Comparison of ENCODE assay signal across 30 cellular contexts in genomic region chr15:85886345-85886935, GRCh38.
DNase-seq lines count a peak whose midpoint lies in the region; ATAC-seq and TF ChIP-seq lines count a peak whose summit lies in the region.
"Had no signal": no experiment of that assay in that cellular context is flagged by ENCODE, and none has a peak within 500 bp of the region (broad histone marks: within the 10 kb centered on the region; RNA-seq: fewer than 3 reads in every experiment).

No MANE protein-coding gene starts in this region.

- no peaks in the 10 kb centered on the region for H4K20me1 ChIP-seq in OCI-LY7 (ENCODE audit: insufficient read depth, low read length)
- no peaks in the 10 kb centered on the region for H4K20me1 ChIP-seq in GM23338 (replicated peaks; ENCODE audit: insufficient read depth)

- intact Hi-C loops in gastrocnemius medialis (cut with DNase I; ENCODE audit: low total_unique reads) = no loop called here
- intact Hi-C loops in OCI-LY7 (cut with micrococcal nuclease; ENCODE audit: unreplicated experiment) = no loop called here

- H3K27ac ChIP-seq in gastrocnemius medialis = peak overlapping the region; percentile 57 to 80 (median 70)
- no peak overlapping the region for H3K27ac ChIP-seq in OCI-LY7 (ENCODE audit: low read depth, low read length, poor library complexity, severe bottlenecking)
- H3K27ac ChIP-seq in GM23338 (ENCODE audit: low read depth) = no peak overlapping the region
- H3K27ac ChIP-seq: A549, esophagus squamous epithelium had no signal

- peaks cover 4% of the 10 kb centered on the region; the same call in 1 of the 3 replicates for H3K36me3 Mint-ChIP-seq in GM23338 (ENCODE audit: low read depth)
- H3K36me3 Mint-ChIP-seq: CD4-positive, CD25-positive, alpha-beta regulatory T cell; mesothelial cell of epicardium; naive thymus-derived CD4-positive, alpha-beta T cell had no signal

- H3K4me2 ChIP-seq in OCI-LY7 (ENCODE audit: low read length) = no peak overlapping the region
- no peak overlapping the region for H3K4me2 ChIP-seq in GM23338
- H3K4me2 ChIP-seq: A549, smooth muscle cell had no signal

- CTCF ChIA-PET in OCI-LY7 (lab: Charles Lee; ENCODE audit: unreplicated experiment) = no interaction called here

- no peaks in the 10 kb centered on the region for H3K9me3 ChIP-seq in gastrocnemius medialis
- no peaks in the 10 kb centered on the region for H3K9me3 ChIP-seq in OCI-LY7 (ENCODE audit: low read length)
- H3K9me3 ChIP-seq: A549, esophagus squamous epithelium had no signal

- POLR2A ChIA-PET in OCI-LY7 (lab: Charles Lee) = interaction anchor here (0.6 kb wide), 1 partner anchor 761 kb away, joined by 3 read pairs; no protein-coding TSS in a partner anchor

- BruUV-seq in OCI-LY7 (replicated peaks; lab: Mats Ljungman, UMichigan) = no TSS peak

- H3K79me2 ChIP-seq in OCI-LY7 (ENCODE audit: insufficient read depth, low read depth, low read length) = no peaks in the 10 kb centered on the region
- no peaks in the 10 kb centered on the region for H3K79me2 ChIP-seq in GM23338 (replicated peaks; ENCODE audit: insufficient read depth)

- ATAC-seq in gastrocnemius medialis (peak; percentile 98), HG03354 (IDR thresholded peaks at IDR 0.05; ENCODE audit: poor library complexity, severe bottlenecking, unreplicated experiment) (no peak), HG02571 (IDR thresholded peaks at IDR 0.05; ENCODE audit: unreplicated experiment) (no peak), GM23338 (no peak)
- ATAC-seq: A549; activated CD4-positive, CD25-positive, alpha-beta regulatory T cell treated with anti-CD3 and anti-CD28 coated beads, Interleukin-2, amount 50 U/mL, for 24 hours; naive thymus-derived CD4-positive, alpha-beta T cell; Right ventricle myocardium inferior; SK-N-SH treated with all-trans-retinoic acid at 6 μM for 48 hours had no signal

- H2AFZ ChIP-seq in OCI-LY7 (ENCODE audit: low read length) (no peak overlapping the region), GM23338 (no peak overlapping the region)

- no peak overlapping the region for H3K4me3 ChIP-seq in gastrocnemius medialis
- H3K4me3 ChIP-seq in OCI-LY7 (ENCODE audit: low read depth, low read length, poor library complexity, severe bottlenecking) = no peak overlapping the region
- H3K4me3 ChIP-seq in GM23338 = no peak overlapping the region
- H3K4me3 ChIP-seq: A549, dorsolateral prefrontal cortex, esophagus squamous epithelium, smooth muscle cell had no signal

- H3K9me2 ChIP-seq in OCI-LY7 (ENCODE audit: insufficient read depth, low read length) = no peaks in the 10 kb centered on the region
- H3K9me2 ChIP-seq in GM23338 (ENCODE audit: insufficient read depth) = 0 out of 2 replicates have a peak, but pooled peaks cover 5% of the 10 kb centered on the region

- no peak for TF ChIP-seq POLR2A in gastrocnemius medialis (IDR thresholded peaks at IDR 0.05)

- in situ Hi-C loops in gastrocnemius medialis (cut with MboI; ENCODE audit: low sequenced_read_pairs in 4 of 4) = no loop called here

- peaks cover 2% of the 10 kb centered on the region for H3K27me3 Mint-ChIP-seq in GM23338 (ENCODE audit: insufficient read depth, low read depth, poor library complexity)

- H3K9me3 Mint-ChIP-seq in GM23338 = peaks cover 6% of the 10 kb centered on the region; the same call in 2 of the 3 replicates
- H3K9me3 Mint-ChIP-seq: HFFc6, mesothelial cell of epicardium had no signal

- TF ChIP-seq CTCF in gastrocnemius medialis (IDR thresholded peaks at IDR 0.05 in 4 of 5, conservative IDR thresholded peaks at IDR 0.05 in 1 of 5) (no peak), OCI-LY7 (conservative IDR thresholded peaks at IDR 0.05; ENCODE audit: low read length) (no peak), GM23338 (conservative IDR thresholded peaks at IDR 0.05; ENCODE audit: low read depth in 2 of 2) (no peak)

- H3K4me1 ChIP-seq in gastrocnemius medialis (peaks cover 0 to 10% of the 10 kb centered on the region in 2 donors), OCI-LY7 (ENCODE audit: insufficient read depth, low read length, poor library complexity, severe bottlenecking) (no peaks in the 10 kb centered on the region), GM23338 (ENCODE audit: insufficient read depth) (no peaks in the 10 kb centered on the region)
- H3K4me1 ChIP-seq: A549, esophagus squamous epithelium had no signal

- H3K27ac Mint-ChIP-seq in GM23338 = no peak overlapping the region
- H3K27ac Mint-ChIP-seq: CD4-positive, CD25-positive, alpha-beta regulatory T cell; HFFc6; mesothelial cell of epicardium; naive thymus-derived CD4-positive, alpha-beta T cell had no signal

- no peak overlapping the region for H3K4me3 Mint-ChIP-seq in GM23338
- H3K4me3 Mint-ChIP-seq: CD4-positive, CD25-positive, alpha-beta regulatory T cell; HFFc6; mesothelial cell of epicardium; naive thymus-derived CD4-positive, alpha-beta T cell had no signal

- peaks cover 3% of the 10 kb centered on the region; the same call in 2 of the 3 replicates for H3K4me1 Mint-ChIP-seq in GM23338
- H3K4me1 Mint-ChIP-seq: CD4-positive, CD25-positive, alpha-beta regulatory T cell had no signal

- DNase-seq in DMS 273 (lab: John Stamatoyannopoulos, UW; ENCODE audit: unreplicated experiment) = peak; percentile 98
- DNase-seq in NCI-H446 (lab: John Stamatoyannopoulos, UW) = peak; percentile 79 to 94
- peak; percentile 84 for DNase-seq in cerebellar cortex (ENCODE audit: low spot score)
- peak; percentile 74 to 90 for DNase-seq in gastrocnemius medialis
- DNase-seq in OCI-LY7 (ENCODE audit: low spot score) = no peak
- no peak for DNase-seq in GM23338 (ENCODE audit: low spot score)
- DNase-seq: activated CD4-positive, alpha-beta T cell treated with anti-CD3 and anti-CD28 coated beads, Interleukin-2, amount 50 U/mL, for 48 hours; activated naive CD4-positive, alpha-beta T cell; activated T-cell treated with anti-CD3 and anti-CD28 coated beads, Interleukin-2, amount 50 U/mL, for 48 hours; CD4-positive, CD25-positive, alpha-beta regulatory T cell; esophagus squamous epithelium; foreskin melanocyte; GOT3; HFFc6; naive thymus-derived CD4-positive, alpha-beta T cell; NCI-H1092 treated with DMSO at 0.1 percent for 48 hours; NCI-H2029; NCI-H226; nucleus accumbens; stimulated activated naive CD4-positive, alpha-beta T cell; T-helper 2 cell had no signal

- H3K27me3 ChIP-seq in gastrocnemius medialis = no peaks in the 10 kb centered on the region
- H3K27me3 ChIP-seq in GM23338 (ENCODE audit: insufficient read depth) = no peaks in the 10 kb centered on the region

- H3K36me3 ChIP-seq in gastrocnemius medialis = no peaks in the 10 kb centered on the region
- no peaks in the 10 kb centered on the region for H3K36me3 ChIP-seq in OCI-LY7 (ENCODE audit: insufficient read depth, low read length)
- no peaks in the 10 kb centered on the region for H3K36me3 ChIP-seq in GM23338 (ENCODE audit: insufficient read depth)
- H3K36me3 ChIP-seq: esophagus squamous epithelium had no signal

- H3F3A ChIP-seq in GM23338 (replicated peaks; ENCODE audit: low read depth) = no peaks in the 10 kb centered on the region

TF ChIP-seq in GM23338, 12 proteins besides CTCF, POLR2A, EP300 and RAD21 (continues in another document):
- TF ChIP-seq REST (IDR thresholded peaks at IDR 0.05; ENCODE audit: unreplicated experiment) (no peak), ZNF114 (CRISPR knock-in tag; IDR thresholded peaks at IDR 0.05) (no peak)

Comparison
In these comparisons a context has a peak if more than half of its experiments do, and no peak if none do; other contexts are left out.
1. DNase-seq: peak in DMS 273 (single experiment), NCI-H446 (2 of 2), cerebellar cortex (single experiment) and gastrocnemius medialis (2 of 2); none in OCI-LY7 (single experiment) and GM23338 (single experiment).
2. ATAC-seq: peak in gastrocnemius medialis (2 of 2); none in HG03354 (single experiment), HG02571 (single experiment) and GM23338 (single experiment).
3. H3K27ac ChIP-seq: peak in gastrocnemius medialis (4 of 4); none in OCI-LY7 (single experiment) and GM23338 (single experiment).